In genomic region chr2:96898636-96899035, GRCh38 we compare ENCODE assay signal across 32 cellular contexts. TPM values are rescaled to one million over a fixed set of nuclear protein-coding genes. Genes with fewer than 3 reads are reported as not detected.
A peak's percentile ranks its signal among the peaks of the same experiment; 100 is the strongest.
DNase-seq lines count a peak whose midpoint lies in the region; ATAC-seq, FAIRE-seq and TF ChIP-seq lines count a peak whose summit lies in the region.
"Had no signal": no experiment of that assay in that cellular context is flagged by ENCODE, and none has a peak within 500 bp of the region (broad histone marks: within the 10 kb centered on the region; RNA-seq: fewer than 3 reads in every experiment).

No MANE protein-coding gene starts in this region.

- intact Hi-C loops in sigmoid colon (cut with DNase I), result no loop called here

- no peak overlapping the region for H3K27ac ChIP-seq in CD4-positive, CD25-positive, alpha-beta regulatory T cell (ENCODE audit: insufficient read depth, low read length, poor library complexity, severe bottlenecking)
- H3K27ac ChIP-seq in keratinocyte (ENCODE audit: control insufficient read depth, insufficient read depth, low read length) (no peak overlapping the region), sigmoid colon (peak overlapping the region in 3 of 4 donors; percentile 47 to 62 (median 55))
- H3K27ac ChIP-seq: body of pancreas, C4-2B, foreskin keratinocyte, heart left ventricle, stomach, tibial artery, WERI-Rb-1 had no signal

- H3K36me3 ChIP-seq in CD4-positive, CD25-positive, alpha-beta regulatory T cell (ENCODE audit: control insufficient read depth, insufficient read depth, low read length), result no peaks in the 10 kb centered on the region
- H3K36me3 ChIP-seq in keratinocyte (ENCODE audit: control insufficient read depth in 2 of 2, extremely low read depth in 1 of 2, insufficient read depth in 2 of 2, low read length in 2 of 2) (no peaks in the 10 kb centered on the region), sigmoid colon (no peaks in the 10 kb centered on the region)
- H3K36me3 ChIP-seq: esophagus squamous epithelium, heart left ventricle, stomach, tibial artery, WERI-Rb-1 had no signal

- no peak for TF ChIP-seq POLR2A in sigmoid colon (IDR thresholded peaks at IDR 0.05)

- H2AFZ ChIP-seq in keratinocyte (ENCODE audit: control insufficient read depth, low read length), result peak overlapping the region; percentile 10

- DNase-seq in CD4-positive, CD25-positive, alpha-beta regulatory T cell, result no peak
- DNase-seq in HTR-8/SVneo (ENCODE audit: insufficient read length, low spot score), result no peak
- no peak for DNase-seq in keratinocyte (ENCODE audit: low read depth, low spot score)
- no peak for DNase-seq in sigmoid colon
- DNase-seq in activated effector memory CD4-positive, alpha-beta T cell treated with anti-CD3 and anti-CD28 coated beads, Interleukin-2, amount 50 U/mL, for 16 hours, result no peak
- DNase-seq in activated CD4-positive, CD25-positive, alpha-beta regulatory T cell treated with anti-CD3 and anti-CD28 coated beads, Interleukin-2, amount 50 U/mL, for 72 hours, result no peak
- DNase-seq: activated CD4-positive, alpha-beta T cell treated with anti-CD3 and anti-CD28 coated beads, Interleukin-2, amount 50 U/mL, for 1 hour; activated gamma-delta T cell treated with Interleukin-2 at 50 U/mL for 16 hours; activated T-cell treated with anti-CD3 and anti-CD28 coated beads, Interleukin-2, amount 50 U/mL, for 24 hours; body of pancreas; Caco-2; DND-41; dorsolateral prefrontal cortex; esophagus squamous epithelium; GF-D8; heart left ventricle; islet precursor cell; left ventricle myocardium superior; NCI-H1048; NCI-H1694; NCI-H446 treated with DMSO at 0.1 percent for 48 hours; NCI-H774; occipital lobe; stimulated activated CD4-positive, alpha-beta T cell treated with anti-CD3 and anti-CD28 coated beads, Interleukin-2, amount 100 ng/mL, for 24 hours; stomach; tibial artery; WERI-Rb-1 had no signal

- H3K27me3 Mint-ChIP-seq in CD4-positive, CD25-positive, alpha-beta regulatory T cell, result no peaks in the 10 kb centered on the region
- H3K27me3 Mint-ChIP-seq: activated T-cell treated with anti-CD3 and anti-CD28 coated beads, Interleukin-2, amount 50 U/mL, for 24 hours; IgD-negative memory B cell had no signal

- ATAC-seq in CD4-positive, CD25-positive, alpha-beta regulatory T cell (ENCODE audit: low read depth in 2 of 2), result no peak
- ATAC-seq in HG02678 (IDR thresholded peaks at IDR 0.05; ENCODE audit: unreplicated experiment), result no peak

- WGBS in sigmoid colon, 2 donors, result 77% methylated on average over 7 of the region's 7 CpGs

- TF ChIP-seq CTCF in keratinocyte (optimal IDR thresholded peaks at IDR 0.05 in 1 of 3, IDR thresholded peaks at IDR 0.05 in 1 of 3, conservative IDR thresholded peaks at IDR 0.05 in 1 of 3; ENCODE audit: extremely low read depth in 1 of 3, insufficient read depth in 2 of 3, low read length in 3 of 3) (no peak), sigmoid colon (IDR thresholded peaks at IDR 0.05) (no peak)

- H3K27ac Mint-ChIP-seq in CD4-positive, CD25-positive, alpha-beta regulatory T cell, result peak overlapping the region in 2 of 3 donors; percentile 64 to 72

- H3K27me3 ChIP-seq in CD4-positive, CD25-positive, alpha-beta regulatory T cell (ENCODE audit: control insufficient read depth, insufficient read depth, low read length), result no peaks in the 10 kb centered on the region
- H3K27me3 ChIP-seq in keratinocyte (ENCODE audit: control insufficient read depth, extremely low read depth, insufficient read depth, low read length) (no peaks in the 10 kb centered on the region), sigmoid colon (no peaks in the 10 kb centered on the region)
- H3K27me3 ChIP-seq: body of pancreas, dorsolateral prefrontal cortex, esophagus squamous epithelium, foreskin keratinocyte, heart left ventricle, stomach, tibial artery had no signal

- TF ChIP-seq EP300 in sigmoid colon (IDR thresholded peaks at IDR 0.05), result no peak

- no peaks in the 10 kb centered on the region for H3K9me3 ChIP-seq in CD4-positive, CD25-positive, alpha-beta regulatory T cell (ENCODE audit: control insufficient read depth in 2 of 2, low read length in 2 of 2)
- H3K9me3 ChIP-seq in keratinocyte (ENCODE audit: control insufficient read depth, low read depth, low read length) (no peaks in the 10 kb centered on the region), sigmoid colon (no peaks in the 10 kb centered on the region)
- H3K9me3 ChIP-seq: body of pancreas, Caco-2, esophagus squamous epithelium, heart left ventricle, stomach, tibial artery had no signal

- H4K20me1 ChIP-seq in keratinocyte (ENCODE audit: control insufficient read depth, extremely low read depth, insufficient read depth, low read length), result no peaks in the 10 kb centered on the region

- H3K9ac ChIP-seq in keratinocyte (ENCODE audit: control insufficient read depth, extremely low read depth, insufficient read depth, low read length), result no peak overlapping the region

- dilution Hi-C loops in keratinocyte (cut with MboI; ENCODE audit: extremely low pct_ligation_motif_present, low sequenced_read_pairs), result no loop called here

- peak overlapping the region; percentile 22 for H3K4me2 ChIP-seq in keratinocyte (ENCODE audit: control insufficient read depth, extremely low read depth, insufficient read depth, low read depth, low read length)

- no peaks in the 10 kb centered on the region for H3K9me3 Mint-ChIP-seq in CD4-positive, CD25-positive, alpha-beta regulatory T cell
- H3K9me3 Mint-ChIP-seq: activated T-cell treated with anti-CD3 and anti-CD28 coated beads, Interleukin-2, amount 50 U/mL, for 24 hours; IgD-negative memory B cell had no signal

- FAIRE-seq in HTR-8/SVneo (lab: Jason Lieb, UNC), result peak; percentile 28
- FAIRE-seq in keratinocyte (lab: Jason Lieb, UNC), result no peak
- FAIRE-seq: endometrium had no signal

- peaks cover 15% of the 10 kb centered on the region for H3K4me1 ChIP-seq in CD4-positive, CD25-positive, alpha-beta regulatory T cell (ENCODE audit: control insufficient read depth, insufficient read depth, low read length, poor library complexity, severe bottlenecking)
- peaks cover 26% of the 10 kb centered on the region for H3K4me1 ChIP-seq in keratinocyte (ENCODE audit: control insufficient read depth, extremely low read depth, insufficient read depth, low read length)
- peaks cover 0 to 46% (median 40%) of the 10 kb centered on the region in 4 donors for H3K4me1 ChIP-seq in sigmoid colon
- H3K4me1 ChIP-seq: body of pancreas had no signal

- no peaks in the 10 kb centered on the region for H3K79me2 ChIP-seq in keratinocyte (ENCODE audit: control insufficient read depth, insufficient read depth, low read length)

- no peaks in the 10 kb centered on the region for H3K36me3 Mint-ChIP-seq in CD4-positive, CD25-positive, alpha-beta regulatory T cell
- H3K36me3 Mint-ChIP-seq: IgD-negative memory B cell had no signal

- H3K4me3 Mint-ChIP-seq in CD4-positive, CD25-positive, alpha-beta regulatory T cell, result no peak overlapping the region
- H3K4me3 Mint-ChIP-seq: activated T-cell treated with anti-CD3 and anti-CD28 coated beads, Interleukin-2, amount 50 U/mL, for 24 hours; IgD-negative memory B cell had no signal

- peaks cover 0 to 42% (median 14%) of the 10 kb centered on the region in 4 donors for H3K4me1 Mint-ChIP-seq in CD4-positive, CD25-positive, alpha-beta regulatory T cell

- H3K9me1 ChIP-seq in keratinocyte (ENCODE audit: control insufficient read depth, extremely low read depth, insufficient read depth, low read length), result no peaks in the 10 kb centered on the region

- no peak overlapping the region for H3K4me3 ChIP-seq in CD4-positive, CD25-positive, alpha-beta regulatory T cell (ENCODE audit: low read depth, low read length)
- H3K4me3 ChIP-seq in keratinocyte (ENCODE audit: control insufficient read depth in 2 of 3, extremely low read depth in 1 of 3, insufficient read depth in 2 of 3, low read depth in 1 of 3, low read length in 3 of 3), result no peak overlapping the region
- no peak overlapping the region for H3K4me3 ChIP-seq in sigmoid colon
- H3K4me3 ChIP-seq: body of pancreas, dorsolateral prefrontal cortex, esophagus squamous epithelium, heart left ventricle, stomach, tibial artery had no signal

RNA-seq across cellular contexts. Expression of gene SEMA4C, which starts 28.8 kb away (rescaled TPM):
- total RNA-seq in CD4-positive, CD25-positive, alpha-beta regulatory T cell, result 23.3 TPM
- polyA plus RNA-seq in CD4-positive, CD25-positive, alpha-beta regulatory T cell, result 1 to 10 TPM; 1.3 to 3.1 (median 2.2) TPM
- polyA plus RNA-seq in keratinocyte (6.9 to 10.2 TPM (median 7.5 TPM) in 3 replicates), sigmoid colon (10 to 100 TPM in 1 of 3 donors, 1 to 10 TPM in 2; 3.6 to 21.3 (median 7.9) TPM)
- polyA plus RNA-seq in keratinocyte (2011; ENCODE audit: low read depth), result 1.2 TPM
- 2.3 and 3.0 TPM in 2 replicates for polyA plus RNA-seq in keratinocyte (2011; cell fraction: cytosol; rRNA removed)
- 19.8 and 21.2 TPM in 2 replicates for polyA plus RNA-seq in keratinocyte (2011; cell fraction: nucleus; rRNA removed)
- polyA plus RNA-seq in keratinocyte (2012; ENCODE audit: low replicate concordance), result 5.2 and 6.3 TPM in 2 replicates
- 12.4 to 21.9 TPM (median 13.6 TPM) in 3 replicates for polyA minus RNA-seq in keratinocyte
- 8.4 TPM for polyA minus RNA-seq in keratinocyte (2011; cell fraction: cytosol; rRNA and poly(A)+ RNA removed)
- polyA minus RNA-seq in keratinocyte (2011; cell fraction: nucleus; rRNA and poly(A)+ RNA removed), result 18.9 and 19.0 TPM in 2 replicates
- 10 to 100 TPM; 57.1 to 90.1 (median 68.9) TPM for total RNA-seq in sigmoid colon

RNA-seq across cellular contexts. Expression of gene ANKRD39, which starts 40.8 kb away (rescaled TPM):
- 31.9 TPM for total RNA-seq in CD4-positive, CD25-positive, alpha-beta regulatory T cell
- 10 to 100 TPM; 30.2 to 44.4 (median 37.6) TPM for polyA plus RNA-seq in CD4-positive, CD25-positive, alpha-beta regulatory T cell
- polyA plus RNA-seq in keratinocyte, result 6.6 to 8.3 TPM (median 7.2 TPM) in 3 replicates
- 2.0 TPM for polyA plus RNA-seq in keratinocyte (2011; ENCODE audit: low read depth)
- 3.3 and 5.3 TPM in 2 replicates for polyA plus RNA-seq in keratinocyte (2011; cell fraction: cytosol; rRNA removed)
- polyA plus RNA-seq in keratinocyte (2011; cell fraction: nucleus; rRNA removed), result 4.3 and 5.6 TPM in 2 replicates
- polyA plus RNA-seq in keratinocyte (2012; ENCODE audit: low replicate concordance), result 4.1 and 11.5 TPM in 2 replicates
- polyA minus RNA-seq in keratinocyte, result 2.5 to 7.1 TPM (median 4.6 TPM) in 3 replicates
- polyA minus RNA-seq in keratinocyte (2011; cell fraction: cytosol; rRNA and poly(A)+ RNA removed), result 3.1 TPM
- 3.3 and 4.8 TPM in 2 replicates for polyA minus RNA-seq in keratinocyte (2011; cell fraction: nucleus; rRNA and poly(A)+ RNA removed)
- 10 to 100 TPM; 11.4 to 34.1 (median 26.1) TPM for total RNA-seq in sigmoid colon
- 10 to 100 TPM; 12.5 to 14.8 (median 12.6) TPM for polyA plus RNA-seq in sigmoid colon

RNA-seq across cellular contexts. Expression of gene ANKRD23, which starts 54.8 kb away (rescaled TPM):
- 16.4 TPM for total RNA-seq in CD4-positive, CD25-positive, alpha-beta regulatory T cell
- polyA plus RNA-seq in CD4-positive, CD25-positive, alpha-beta regulatory T cell, result 1 to 10 TPM in 1 of 4 donors, under 1 TPM in 3; 0.68 to 1.1 (median 0.90) TPM
- polyA plus RNA-seq in keratinocyte, result 0.39 to 2.0 TPM (median 1.4 TPM) in 3 replicates
- 2.3 TPM for polyA plus RNA-seq in keratinocyte (2011; ENCODE audit: low read depth)
- 0.52 and 0.55 TPM in 2 replicates for polyA plus RNA-seq in keratinocyte (2011; cell fraction: cytosol; rRNA removed)
- polyA plus RNA-seq in keratinocyte (2011; cell fraction: nucleus; rRNA removed), result 6.2 and 7.5 TPM in 2 replicates
- 0.87 and 1.1 TPM in 2 replicates for polyA plus RNA-seq in keratinocyte (2012; ENCODE audit: low replicate concordance)
- 0.30 to 2.5 TPM (median 1.4 TPM) in 3 replicates for polyA minus RNA-seq in keratinocyte
- polyA minus RNA-seq in keratinocyte (2011; cell fraction: cytosol; rRNA and poly(A)+ RNA removed), result not detected
- polyA minus RNA-seq in keratinocyte (2011; cell fraction: nucleus; rRNA and poly(A)+ RNA removed), result 1.5 and 4.1 TPM in 2 replicates
- total RNA-seq in sigmoid colon, result 1 to 10 TPM; 1.8 to 5.5 (median 4.2) TPM
- polyA plus RNA-seq in sigmoid colon, result 1 to 10 TPM in 1 of 3 donors, under 1 TPM in 1, not detected in 1; 0.69 to 4.2 TPM

Comparison
In these comparisons a context has a peak if more than half of its experiments do, and no peak if none do; other contexts are left out.
1. H3K27ac ChIP-seq: peak in sigmoid colon (3 of 4); none in CD4-positive, CD25-positive, alpha-beta regulatory T cell (single experiment) and keratinocyte (single experiment).